19 cellular contexts compared by ENCODE assay signal in genomic region chr15:56320861-56321260, GRCh38.
"Had no signal": no experiment of that assay in that cellular context is flagged by ENCODE, and none has a peak within 500 bp of the region (broad histone marks: within the 10 kb centered on the region; RNA-seq: fewer than 3 reads in every experiment).

No MANE protein-coding gene starts in this region.

- FAIRE-seq: islet of Langerhans, urothelium cell line had no signal

- H3K27me3 ChIP-seq: brain microvascular endothelial cell, esophagus muscularis mucosa, left lung, tibial artery had no signal

- H3K36me3 ChIP-seq: brain microvascular endothelial cell, esophagus muscularis mucosa, left lung, tibial artery had no signal

- H3K4me3 ChIP-seq: esophagus muscularis mucosa, left lung, tibial artery had no signal

- DNase-seq: activated CD4-positive, CD25-positive, alpha-beta regulatory T cell treated with anti-CD3 and anti-CD28 coated beads, Interleukin-2, amount 50 U/mL, for 72 hours; activated CD8-positive, alpha-beta memory T cell treated with anti-CD3 and anti-CD28 coated beads for 24 hours; activated CD8-positive, alpha-beta memory T cell treated with anti-CD3 and anti-CD28 coated beads, Interleukin-2, amount 50 U/mL, for 48 hours; activated effector memory CD4-positive, alpha-beta T cell treated with anti-CD3 and anti-CD28 coated beads, Interleukin-2, amount 50 U/mL, for 16 hours; activated naive CD4-positive, alpha-beta T cell treated with anti-CD3 and anti-CD28 coated beads, Interleukin-2, amount 50 U/mL, for 16 hours; activated T-cell treated with anti-CD3 and anti-CD28 coated beads, Interleukin-2, amount 50 U/mL, for 72 hours; aorta; brain microvascular endothelial cell; cortex of kidney; left lung; midbrain; stimulated activated CD4-positive, alpha-beta T cell treated with anti-CD3 and anti-CD28 coated beads, Interleukin-2, amount 100 ng/mL, for 24 hours; stimulated activated naive CD8-positive, alpha-beta T cell treated with anti-CD3 and anti-CD28 coated beads, Interleukin-15, Interleukin-2, amounts not matched to agents 100 U/mL and 50 U/mL, for 24 hours; substantia nigra; T1000; tibial artery had no signal

- H3K27ac ChIP-seq: brain microvascular endothelial cell, esophagus muscularis mucosa, left lung, tibial artery had no signal

- ATAC-seq: activated T-cell treated with anti-CD3 and anti-CD28 coated beads, Interleukin-2, amount 50 U/mL, for 72 hours; left lung; stimulated activated naive CD8-positive, alpha-beta T cell treated with anti-CD3 and anti-CD28 coated beads, Interleukin-15, Interleukin-2, amounts not matched to agents 100 U/mL and 50 U/mL, for 24 hours had no signal
